ENCODE assay signal across 40 cellular contexts in genomic region chrX:103510031-103510430, GRCh38. TPM values are rescaled to one million over a fixed set of nuclear protein-coding genes. Genes with fewer than 3 reads are reported as not detected.
"Had no signal": no experiment of that assay in that cellular context is flagged by ENCODE, and none has a peak within 500 bp of the region (broad histone marks: within the 10 kb centered on the region; RNA-seq: fewer than 3 reads in every experiment).

No MANE protein-coding gene starts in this region.

- H3K4me1 Mint-ChIP-seq: activated naive CD4-positive, alpha-beta T cell treated with anti-CD3 and anti-CD28 coated beads, Interleukin-2, amount 10 ng/mL, durations not matched to agents 7 days and 5 days; activated naive CD4-positive, alpha-beta T cell treated with anti-CD3 and anti-CD28 coated beads, Interleukin-2, amount 50 U/mL, for 24 hours; activated naive CD8-positive, alpha-beta T cell treated with anti-CD3 and anti-CD28 coated beads for 36 hours; activated naive CD8-positive, alpha-beta T cell treated with anti-CD3 and anti-CD28 coated beads, Interleukin-2, amount 10 ng/mL, durations not matched to agents 7 days and 5 days; activated naive CD8-positive, alpha-beta T cell treated with anti-CD3 and anti-CD28 coated beads, Interleukin-2, amount 50 U/mL, for 24 hours; activated T-helper 17 cell treated with anti-CD3 and anti-CD28 coated beads, Interleukin-2, amount 50 U/mL, for 72 hours; brain; central memory CD8-positive, alpha-beta T cell had no signal

- FAIRE-seq: bronchial epithelial cell had no signal

- H3K9me3 Mint-ChIP-seq: activated naive CD4-positive, alpha-beta T cell treated with anti-CD3 and anti-CD28 coated beads for 36 hours; activated naive CD4-positive, alpha-beta T cell treated with anti-CD3 and anti-CD28 coated beads, Interleukin-2, amount 10 ng/mL, durations not matched to agents 7 days and 5 days; activated naive CD4-positive, alpha-beta T cell treated with anti-CD3 and anti-CD28 coated beads, Interleukin-2, amount 50 U/mL, for 24 hours; activated naive CD4-positive, alpha-beta T cell treated with anti-CD3 and anti-CD28 coated beads, Interleukin-2, amount 50 U/mL, for 72 hours; activated naive CD8-positive, alpha-beta T cell treated with anti-CD3 and anti-CD28 coated beads for 36 hours; activated naive CD8-positive, alpha-beta T cell treated with anti-CD3 and anti-CD28 coated beads, Interleukin-2, amount 10 ng/mL, durations not matched to agents 7 days and 5 days; activated naive CD8-positive, alpha-beta T cell treated with anti-CD3 and anti-CD28 coated beads, Interleukin-2, amount 50 U/mL, for 24 hours; activated T-cell treated with anti-CD3 and anti-CD28 coated beads, Interleukin-2, amount 50 U/mL, for 24 hours; activated T-cell treated with anti-CD3 and anti-CD28 coated beads, Interleukin-2, amount 50 U/mL, for 4 hours; activated T-cell treated with anti-CD3 and anti-CD28 coated beads, Interleukin-2, amount 50 U/mL, for 72 hours; activated T-helper 1 cell treated with anti-CD3 and anti-CD28 coated beads, Interleukin-12 subunit alpha, Interleukin-12 subunit beta, Interleukin-2, Interleukin-4 antibody, amounts not matched to agents 30 ng/mL and 10 ng/mL and 1 ng/mL, durations not matched to agents 14 hours and 24 hours and 36 hours; activated T-helper 17 cell treated with anti-CD3 and anti-CD28 coated beads, Interleukin-2, amount 50 U/mL, for 72 hours; activated T-helper 2 cell treated with anti-CD3 and anti-CD28 coated beads, Interferon-gamma antibody, Interleukin-2, Interleukin-4, amounts not matched to agents 10 μg/mL and 5 μg/mL and 100 μg/mL, durations not matched to agents 14 hours and 24 hours and 36 hours; central memory CD8-positive, alpha-beta T cell had no signal

- H3K4me3 ChIP-seq: adrenal gland, ascending aorta, body of pancreas, breast epithelium, cardiac muscle cell had no signal

- H3K27me3 Mint-ChIP-seq: activated naive CD4-positive, alpha-beta T cell treated with anti-CD3 and anti-CD28 coated beads, Interleukin-2, amount 10 ng/mL, durations not matched to agents 7 days and 5 days; activated naive CD4-positive, alpha-beta T cell treated with anti-CD3 and anti-CD28 coated beads, Interleukin-2, amount 50 U/mL, for 24 hours; activated naive CD8-positive, alpha-beta T cell; activated naive CD8-positive, alpha-beta T cell treated with anti-CD3 and anti-CD28 coated beads for 36 hours; activated naive CD8-positive, alpha-beta T cell treated with anti-CD3 and anti-CD28 coated beads, Interleukin-2, amount 50 U/mL, for 24 hours; activated T-helper 17 cell treated with anti-CD3 and anti-CD28 coated beads, Interleukin-2, amount 50 U/mL, for 72 hours; brain; central memory CD8-positive, alpha-beta T cell had no signal

- H3K27ac Mint-ChIP-seq: activated naive CD4-positive, alpha-beta T cell treated with anti-CD3 and anti-CD28 coated beads for 36 hours; activated naive CD4-positive, alpha-beta T cell treated with anti-CD3 and anti-CD28 coated beads, Interleukin-2, amount 10 ng/mL, durations not matched to agents 7 days and 5 days; activated naive CD4-positive, alpha-beta T cell treated with anti-CD3 and anti-CD28 coated beads, Interleukin-2, amount 50 U/mL, for 24 hours; activated naive CD4-positive, alpha-beta T cell treated with anti-CD3 and anti-CD28 coated beads, Interleukin-2, amount 50 U/mL, for 72 hours; activated naive CD8-positive, alpha-beta T cell; activated naive CD8-positive, alpha-beta T cell treated with anti-CD3 and anti-CD28 coated beads for 36 hours; activated naive CD8-positive, alpha-beta T cell treated with anti-CD3 and anti-CD28 coated beads, Interleukin-2, amount 10 ng/mL, durations not matched to agents 7 days and 5 days; activated naive CD8-positive, alpha-beta T cell treated with anti-CD3 and anti-CD28 coated beads, Interleukin-2, amount 50 U/mL, for 24 hours; activated T-cell treated with anti-CD3 and anti-CD28 coated beads, Interleukin-2, amount 50 U/mL, for 24 hours; activated T-cell treated with anti-CD3 and anti-CD28 coated beads, Interleukin-2, amount 50 U/mL, for 72 hours; activated T-helper 1 cell treated with anti-CD3 and anti-CD28 coated beads, Interleukin-12 subunit alpha, Interleukin-12 subunit beta, Interleukin-2, Interleukin-4 antibody, amounts not matched to agents 30 ng/mL and 10 ng/mL and 1 ng/mL, durations not matched to agents 14 hours and 24 hours and 36 hours; activated T-helper 17 cell treated with anti-CD3 and anti-CD28 coated beads, Interleukin-2, amount 50 U/mL, for 72 hours; activated T-helper 2 cell treated with anti-CD3 and anti-CD28 coated beads, Interferon-gamma antibody, Interleukin-2, Interleukin-4, amounts not matched to agents 10 μg/mL and 5 μg/mL and 100 μg/mL, durations not matched to agents 14 hours and 24 hours and 36 hours; brain had no signal

- H3K4me3 Mint-ChIP-seq: activated naive CD4-positive, alpha-beta T cell treated with anti-CD3 and anti-CD28 coated beads for 36 hours; activated naive CD4-positive, alpha-beta T cell treated with anti-CD3 and anti-CD28 coated beads, Interleukin-2, amount 10 ng/mL, durations not matched to agents 7 days and 5 days; activated naive CD4-positive, alpha-beta T cell treated with anti-CD3 and anti-CD28 coated beads, Interleukin-2, amount 50 U/mL, for 24 hours; activated naive CD8-positive, alpha-beta T cell; activated naive CD8-positive, alpha-beta T cell treated with anti-CD3 and anti-CD28 coated beads for 36 hours; activated naive CD8-positive, alpha-beta T cell treated with anti-CD3 and anti-CD28 coated beads, Interleukin-2, amount 10 ng/mL, durations not matched to agents 7 days and 5 days; activated naive CD8-positive, alpha-beta T cell treated with anti-CD3 and anti-CD28 coated beads, Interleukin-2, amount 50 U/mL, for 24 hours; activated T-cell treated with anti-CD3 and anti-CD28 coated beads, Interleukin-2, amount 50 U/mL, for 24 hours; activated T-cell treated with anti-CD3 and anti-CD28 coated beads, Interleukin-2, amount 50 U/mL, for 4 hours; activated T-cell treated with anti-CD3 and anti-CD28 coated beads, Interleukin-2, amount 50 U/mL, for 72 hours; activated T-helper 1 cell treated with anti-CD3 and anti-CD28 coated beads, Interleukin-12 subunit alpha, Interleukin-12 subunit beta, Interleukin-2, Interleukin-4 antibody, amounts not matched to agents 30 ng/mL and 10 ng/mL and 1 ng/mL, durations not matched to agents 14 hours and 24 hours and 36 hours; activated T-helper 17 cell treated with anti-CD3 and anti-CD28 coated beads, Interleukin-2, amount 50 U/mL, for 72 hours; brain; central memory CD8-positive, alpha-beta T cell had no signal

- H3K9me3 ChIP-seq: adrenal gland, ascending aorta, body of pancreas, breast epithelium had no signal

- H3K27me3 ChIP-seq: ascending aorta, body of pancreas, brain microvascular endothelial cell, cardiac muscle cell had no signal

- H3K36me3 Mint-ChIP-seq: activated naive CD4-positive, alpha-beta T cell treated with anti-CD3 and anti-CD28 coated beads, Interleukin-2, amount 10 ng/mL, durations not matched to agents 7 days and 5 days; activated naive CD4-positive, alpha-beta T cell treated with anti-CD3 and anti-CD28 coated beads, Interleukin-2, amount 50 U/mL, for 24 hours; activated naive CD4-positive, alpha-beta T cell treated with anti-CD3 and anti-CD28 coated beads, Interleukin-2, amount 50 U/mL, for 72 hours; activated naive CD8-positive, alpha-beta T cell treated with anti-CD3 and anti-CD28 coated beads, Interleukin-2, amount 10 ng/mL, durations not matched to agents 7 days and 5 days; brain had no signal

- H3K36me3 ChIP-seq: adrenal gland, ascending aorta, brain microvascular endothelial cell, breast epithelium, cardiac muscle cell had no signal

- ATAC-seq: activated naive CD4-positive, alpha-beta T cell treated with anti-CD3 and anti-CD28 coated beads, Interleukin-2, amount 50 U/mL, for 72 hours; activated naive CD8-positive, alpha-beta T cell treated with anti-CD3 and anti-CD28 coated beads, Interleukin-2, amount 50 U/mL, for 24 hours; activated T-cell treated with anti-CD3 and anti-CD28 coated beads, Interleukin-2, amount 50 U/mL, for 4 hours; activated T-cell treated with anti-CD3 and anti-CD28 coated beads, Interleukin-2, amount 50 U/mL, for 72 hours; activated T-helper 17 cell treated with anti-CD3 and anti-CD28 coated beads, Interleukin-2, amount 50 U/mL, for 72 hours; body of pancreas had no signal

- DNase-seq: activated effector memory CD4-positive, alpha-beta T cell treated with anti-CD3 and anti-CD28 coated beads, Interleukin-2, amount 50 U/mL, for 16 hours; activated effector memory CD4-positive, alpha-beta T cell treated with Interleukin-2 at 50 U/mL for 16 hours; activated gamma-delta T cell; activated gamma-delta T cell treated with Interleukin-2 at 50 U/mL for 16 hours; activated naive CD4-positive, alpha-beta T cell; activated naive CD4-positive, alpha-beta T cell treated with anti-CD3 and anti-CD28 coated beads for 36 hours; activated naive CD4-positive, alpha-beta T cell treated with anti-CD3 and anti-CD28 coated beads, Interleukin-2, amount 10 ng/mL, durations not matched to agents 7 days and 5 days; activated naive CD4-positive, alpha-beta T cell treated with anti-CD3 and anti-CD28 coated beads, Interleukin-2, amount 50 U/mL, for 16 hours; activated naive CD4-positive, alpha-beta T cell treated with Interleukin-2 at 50 U/mL for 16 hours; activated naive CD8-positive, alpha-beta T cell treated with anti-CD3 and anti-CD28 coated beads for 36 hours; activated naive CD8-positive, alpha-beta T cell treated with anti-CD3 and anti-CD28 coated beads, Interleukin-2, amount 10 ng/mL, durations not matched to agents 7 days and 5 days; activated naive CD8-positive, alpha-beta T cell treated with anti-CD3 and anti-CD28 coated beads, Interleukin-2, amount 50 U/mL, for 24 hours; activated T-cell treated with anti-CD3 and anti-CD28 coated beads for 4 hours; activated T-cell treated with anti-CD3 and anti-CD28 coated beads, Interleukin-2, amount 50 U/mL, for 1 hour; activated T-cell treated with anti-CD3 and anti-CD28 coated beads, Interleukin-2, amount 50 U/mL, for 24 hours; activated T-cell treated with anti-CD3 and anti-CD28 coated beads, Interleukin-2, amount 50 U/mL, for 4 hours; activated T-cell treated with anti-CD3 and anti-CD28 coated beads, Interleukin-2, amount 50 U/mL, for 48 hours; activated T-cell treated with anti-CD3 and anti-CD28 coated beads, Interleukin-2, amount 50 U/mL, for 72 hours; adrenal gland; amniotic stem cell; amygdala; anterior cingulate cortex; aorta; body of pancreas; brain microvascular endothelial cell; caudate nucleus; central memory CD4-positive, alpha-beta T cell; cerebellar nuclear complex had no signal

- H3K27ac ChIP-seq: adrenal gland, ascending aorta, body of pancreas, brain microvascular endothelial cell, breast epithelium, cardiac muscle cell had no signal

- H3K4me1 ChIP-seq: adrenal gland, ascending aorta, body of pancreas, breast epithelium had no signal

RNA-seq across cellular contexts. Expression of gene RAB40A, which starts 9.3 kb away (rescaled TPM):
- total RNA-seq: activated T-helper 2 cell treated with anti-CD3 and anti-CD28 coated beads, Interferon-gamma antibody, Interleukin-2, Interleukin-4, amounts not matched to agents 10 μg/mL and 5 μg/mL and 100 μg/mL, durations not matched to agents 14 hours and 24 hours and 36 hours had no signal
